23 cellular contexts compared by ENCODE assay signal in the genomic region with DNA sequence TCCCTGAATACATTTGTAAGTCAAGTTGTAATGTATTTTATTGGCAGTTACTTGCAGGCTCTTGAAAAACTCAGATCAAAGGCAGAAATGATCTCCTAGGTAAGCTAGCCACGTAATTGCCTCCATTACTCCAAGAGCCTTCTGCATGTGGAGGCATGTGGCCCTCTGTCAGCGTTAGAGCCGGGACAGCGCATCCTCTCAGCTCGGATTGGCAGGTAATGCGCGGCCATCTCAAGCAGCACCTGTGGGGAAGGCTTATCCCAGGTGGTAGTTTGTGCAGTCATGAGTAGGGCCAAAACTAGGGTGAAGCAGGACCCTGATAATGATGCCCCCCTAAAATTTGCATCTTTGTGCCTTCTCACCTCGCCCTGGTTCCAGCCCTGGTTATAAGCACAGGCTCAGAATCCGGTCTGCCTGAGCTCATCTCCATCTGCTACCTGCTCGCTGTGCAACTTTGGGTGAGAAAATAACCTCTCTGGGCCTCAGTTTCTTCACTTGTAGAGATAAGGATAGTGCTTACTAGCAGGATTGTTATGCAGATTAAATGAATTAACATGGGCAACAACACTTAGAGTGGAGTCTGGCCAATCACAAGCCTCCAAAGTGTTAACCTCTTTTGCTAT.
A peak's percentile ranks its signal among the peaks of the same experiment; 100 is the strongest.
DNase-seq lines count a peak whose midpoint lies in the region; ATAC-seq, FAIRE-seq and TF ChIP-seq lines count a peak whose summit lies in the region.
"Had no signal": no experiment of that assay in that cellular context is flagged by ENCODE, and none has a peak within 500 bp of the region (broad histone marks: within the 10 kb centered on the region; RNA-seq: fewer than 3 reads in every experiment).

No MANE protein-coding gene starts in this region.

- no peaks in the 10 kb centered on the region for H3K36me3 Mint-ChIP-seq in activated CD8-positive, alpha-beta memory T cell treated with anti-CD3 and anti-CD28 coated beads, Interleukin-2, amount 10 ng/mL, durations not matched to agents 7 days and 5 days
- no peaks in the 10 kb centered on the region for H3K36me3 Mint-ChIP-seq in type B pancreatic cell
- H3K36me3 Mint-ChIP-seq: CD8-positive, alpha-beta T cell had no signal

- H3K9me3 ChIP-seq in H1 (ENCODE audit: insufficient read depth in 2 of 2, low read depth in 1 of 2, low read length in 1 of 2) (no peaks in the 10 kb centered on the region), keratinocyte (ENCODE audit: control insufficient read depth, low read depth, low read length) (no peaks in the 10 kb centered on the region), gastrocnemius medialis (no peaks in the 10 kb centered on the region)

- no peaks in the 10 kb centered on the region for H3K79me1 ChIP-seq in H1 (ENCODE audit: low read depth, low read length)

- WGBS in H1 (ENCODE audit: extremely low coverage in 1 of 2, insufficient coverage in 1 of 2, insufficient read length in 1 of 2, insufficient replicate concordance in 2 of 2, low coverage in 1 of 2, low lambda C conversion rate in 2 of 2, missing lambda C conversion rate in 1 of 2), 2 experiments = 88% methylated on average over 10 of the region's 10 CpGs; no CpG with 5 or more reads in 1 of the 2 experiments

- in situ Hi-C loops in gastrocnemius medialis (cut with MboI; ENCODE audit: low sequenced_read_pairs in 4 of 4) = no loop called here

- no peak overlapping the region for H3K4me3 Mint-ChIP-seq in activated CD8-positive, alpha-beta memory T cell treated with anti-CD3 and anti-CD28 coated beads, Interleukin-2, amount 10 ng/mL, durations not matched to agents 7 days and 5 days
- H3K4me3 Mint-ChIP-seq in type B pancreatic cell = no peak overlapping the region
- H3K4me3 Mint-ChIP-seq: CD8-positive, alpha-beta T cell had no signal

- FAIRE-seq in H1 (lab: Jason Lieb, UNC) (no peak), keratinocyte (lab: Jason Lieb, UNC) (no peak)
- FAIRE-seq: GM12891, RCC 7860 had no signal

- no peaks in the 10 kb centered on the region for H3K36me3 ChIP-seq in H1 (ENCODE audit: control insufficient read depth in 2 of 4, insufficient read depth in 4 of 4, low read length in 3 of 4)
- no peaks in the 10 kb centered on the region for H3K36me3 ChIP-seq in keratinocyte (ENCODE audit: control insufficient read depth in 2 of 2, extremely low read depth in 1 of 2, insufficient read depth in 2 of 2, low read length in 2 of 2)
- no peaks in the 10 kb centered on the region for H3K36me3 ChIP-seq in gastrocnemius medialis

- no peak overlapping the region for H3K23ac ChIP-seq in H1 (ENCODE audit: insufficient read length)

- H3K4me1 Mint-ChIP-seq in activated CD8-positive, alpha-beta memory T cell treated with anti-CD3 and anti-CD28 coated beads, Interleukin-2, amount 10 ng/mL, durations not matched to agents 7 days and 5 days = peaks cover 2% of the 10 kb centered on the region
- H3K4me1 Mint-ChIP-seq in type B pancreatic cell (ENCODE audit: unreplicated experiment) = peaks cover 9% of the 10 kb centered on the region

- H3K56ac ChIP-seq in H1 (replicated peaks; ENCODE audit: insufficient read length, low read depth, low read length) = no peak overlapping the region

- no peak overlapping the region for H4K8ac ChIP-seq in H1 (ENCODE audit: extremely low read depth, insufficient read depth, low read length)

- H3K27ac ChIP-seq in H1 (ENCODE audit: low read depth, low read length) (no peak overlapping the region), keratinocyte (ENCODE audit: control insufficient read depth, insufficient read depth, low read length) (no peak overlapping the region), gastrocnemius medialis (no peak overlapping the region)
- H3K27ac ChIP-seq: HL-60 had no signal

- H3K27me3 Mint-ChIP-seq in activated CD8-positive, alpha-beta memory T cell treated with anti-CD3 and anti-CD28 coated beads, Interleukin-2, amount 10 ng/mL, durations not matched to agents 7 days and 5 days = peaks cover 34% of the 10 kb centered on the region
- H3K27me3 Mint-ChIP-seq in type B pancreatic cell = peaks cover 22% of the 10 kb centered on the region

- H3K4me3 ChIP-seq in H1 (ENCODE audit: extremely low read depth in 1 of 4, insufficient read depth in 2 of 4, low read depth in 3 of 4, low read length in 4 of 4) (no peak overlapping the region), keratinocyte (ENCODE audit: control insufficient read depth in 2 of 3, extremely low read depth in 1 of 3, insufficient read depth in 2 of 3, low read depth in 1 of 3, low read length in 3 of 3) (no peak overlapping the region), gastrocnemius medialis (no peak overlapping the region)

- TF ChIP-seq POLR2A in H1 (IDR thresholded peaks at IDR 0.05; ENCODE audit: control extremely low read depth in 1 of 2, low read depth in 2 of 2, low read length in 2 of 2) = no peak
- no peak for TF ChIP-seq POLR2A in gastrocnemius medialis (IDR thresholded peaks at IDR 0.05)

- H3K27me3 ChIP-seq in H1 (replicated peaks in 1 of 4; ENCODE audit: control insufficient read depth in 3 of 4, extremely low read depth in 1 of 4, insufficient read depth in 3 of 4, low read length in 3 of 4) = no peaks in the 10 kb centered on the region
- peaks cover 58% of the 10 kb centered on the region for H3K27me3 ChIP-seq in keratinocyte (ENCODE audit: control insufficient read depth, extremely low read depth, insufficient read depth, low read length)
- H3K27me3 ChIP-seq in gastrocnemius medialis = no peaks in the 10 kb centered on the region

- H2AFZ ChIP-seq in H1 (ENCODE audit: low read length) (no peak overlapping the region), keratinocyte (ENCODE audit: control insufficient read depth, low read length) (no peak overlapping the region)

- no peak for TF ChIP-seq RAD21 in H1 (IDR thresholded peaks at IDR 0.05 in 1 of 2, conservative IDR thresholded peaks at IDR 0.05 in 1 of 2; ENCODE audit: low read depth in 2 of 2, low read length in 2 of 2)

- no peak for ATAC-seq in activated CD8-positive, alpha-beta memory T cell treated with anti-CD3 and anti-CD28 coated beads, Interleukin-2, amount 10 ng/mL, durations not matched to agents 7 days and 5 days
- ATAC-seq in GM19395 (IDR thresholded peaks at IDR 0.05; ENCODE audit: unreplicated experiment) (no peak), gastrocnemius medialis (no peak)
- ATAC-seq: CD8-positive, alpha-beta T cell had no signal

- H3K79me2 ChIP-seq in H1 (ENCODE audit: control insufficient read depth in 1 of 2, insufficient read depth in 2 of 2, low read length in 2 of 2) (no peaks in the 10 kb centered on the region), keratinocyte (ENCODE audit: control insufficient read depth, insufficient read depth, low read length) (no peaks in the 10 kb centered on the region)

- no peak overlapping the region for H3K27ac Mint-ChIP-seq in activated CD8-positive, alpha-beta memory T cell treated with anti-CD3 and anti-CD28 coated beads, Interleukin-2, amount 10 ng/mL, durations not matched to agents 7 days and 5 days
- H3K27ac Mint-ChIP-seq in type B pancreatic cell = no peak overlapping the region
- H3K27ac Mint-ChIP-seq: CD8-positive, alpha-beta T cell had no signal

- no peak overlapping the region for H4K91ac ChIP-seq in H1 (replicated peaks; ENCODE audit: insufficient read length, low read length)

- no peak overlapping the region for H2BK12ac ChIP-seq in H1 (ENCODE audit: low read depth, low read length)

- TF ChIP-seq CTCF in H1 (IDR thresholded peaks at IDR 0.05; ENCODE audit: control extremely low read depth in 1 of 3, insufficient read depth in 1 of 3, low read depth in 1 of 3, low read length in 3 of 3) = no peak
- no peak for TF ChIP-seq CTCF in keratinocyte (optimal IDR thresholded peaks at IDR 0.05 in 1 of 3, IDR thresholded peaks at IDR 0.05 in 1 of 3, conservative IDR thresholded peaks at IDR 0.05 in 1 of 3; ENCODE audit: extremely low read depth in 1 of 3, insufficient read depth in 2 of 3, low read length in 3 of 3)
- no peak for TF ChIP-seq CTCF in type B pancreatic cell (conservative IDR thresholded peaks at IDR 0.05)
- TF ChIP-seq CTCF in gastrocnemius medialis (IDR thresholded peaks at IDR 0.05 in 4 of 5, conservative IDR thresholded peaks at IDR 0.05 in 1 of 5) = no peak

- no peaks in the 10 kb centered on the region for H3K23me2 ChIP-seq in H1 (ENCODE audit: low read depth, low read length)

- intact Hi-C loops in head of caudate nucleus (cut with DNase I) (no loop called here), gastrocnemius medialis (cut with DNase I; ENCODE audit: low total_unique reads) (no loop called here)

- H2BK15ac ChIP-seq in H1 (ENCODE audit: low read length) = no peak overlapping the region; the same call in 1 of the 2 replicates

- DNase-seq in activated CD8-positive, alpha-beta memory T cell treated with anti-CD3 and anti-CD28 coated beads, Interleukin-2, amount 10 ng/mL, durations not matched to agents 7 days and 5 days = peak; percentile 27
- no peak for DNase-seq in activated CD8-positive, alpha-beta memory T cell treated with anti-CD3 and anti-CD28 coated beads, Interleukin-2, amount 50 U/mL, for 4 hours
- peak in 1 of 2 experiments; percentile 45 for DNase-seq in H1 (ENCODE audit: low read depth in 1 of 2, low spot score in 2 of 2)
- DNase-seq in keratinocyte (ENCODE audit: low read depth, low spot score) = peak; percentile 2
- DNase-seq in type B pancreatic cell (ENCODE audit: extremely low spot score, unreplicated experiment) = peak; percentile 39
- no peak for DNase-seq in head of caudate nucleus
- no peak for DNase-seq in gastrocnemius medialis
- DNase-seq: AML-193, C1 segment of cervical spinal cord, Calu3, DMS153, GOT3, IMR-90, NCI-H1105 treated with DMSO at 0.1 percent for 48 hours, NCI-H1694, NCI-H2081, NCI-H446, NCI-H526 had no signal

- CTCF ChIA-PET in activated CD8-positive, alpha-beta memory T cell treated with anti-CD3 and anti-CD28 coated beads, Interleukin-2, amount 10 ng/mL, durations not matched to agents 7 days and 5 days (lab: Charles Lee) = interaction anchor here (0.6 kb wide), 1 partner anchor 314 kb away, joined by 3 read pairs; no protein-coding TSS in a partner anchor
- CTCF ChIA-PET in H1 (lab: Charles Lee; ENCODE audit: partially characterized antibody) = interaction anchor here (0.7 to 1.5 kb wide), 4 partner anchors 11 to 245 kb away, joined by 3 read pairs; no protein-coding TSS in a partner anchor

- no peak overlapping the region for H4K5ac ChIP-seq in H1 (ENCODE audit: insufficient read length, low read depth, low read length)

- H3K9me3 Mint-ChIP-seq in activated CD8-positive, alpha-beta memory T cell treated with anti-CD3 and anti-CD28 coated beads, Interleukin-2, amount 10 ng/mL, durations not matched to agents 7 days and 5 days (ENCODE audit: low read depth) = no peaks in the 10 kb centered on the region
- no peaks in the 10 kb centered on the region for H3K9me3 Mint-ChIP-seq in type B pancreatic cell
- H3K9me3 Mint-ChIP-seq: CD8-positive, alpha-beta T cell had no signal

- H3K9ac ChIP-seq in H1 (replicated peaks in 1 of 4; ENCODE audit: extremely low read depth in 1 of 4, low read depth in 3 of 4, low read length in 3 of 4) (no peak overlapping the region), keratinocyte (ENCODE audit: control insufficient read depth, extremely low read depth, insufficient read depth, low read length) (no peak overlapping the region)

- no peak overlapping the region for H2BK20ac ChIP-seq in H1 (ENCODE audit: low read length)

- no peak overlapping the region for H2BK5ac ChIP-seq in H1 (ENCODE audit: low read depth, low read length)

- dilution Hi-C loops in keratinocyte (cut with MboI; ENCODE audit: extremely low pct_ligation_motif_present, low sequenced_read_pairs) = no loop called here

- H3K4me1 ChIP-seq in H1 (replicated peaks in 1 of 4; ENCODE audit: control insufficient read depth in 3 of 4, insufficient read depth in 4 of 4, low read length in 3 of 4) (peaks cover 0 to 5% (median 0%) of the 10 kb centered on the region in 4 experiments; a peak in 3 of 7 replicates), keratinocyte (ENCODE audit: control insufficient read depth, extremely low read depth, insufficient read depth, low read length) (peaks cover 3% of the 10 kb centered on the region), gastrocnemius medialis (no peaks in the 10 kb centered on the region)

- H4K20me1 ChIP-seq in H1 (replicated peaks in 1 of 2; ENCODE audit: control insufficient read depth in 1 of 2, insufficient read depth in 2 of 2, low read length in 2 of 2) (no peaks in the 10 kb centered on the region), keratinocyte (ENCODE audit: control insufficient read depth, extremely low read depth, insufficient read depth, low read length) (no peaks in the 10 kb centered on the region)

- H3K4ac ChIP-seq in H1 (replicated peaks; ENCODE audit: insufficient read length, low read depth, low read length) = no peak overlapping the region

- H3K9me1 ChIP-seq in keratinocyte (ENCODE audit: control insufficient read depth, extremely low read depth, insufficient read depth, low read length) = no peaks in the 10 kb centered on the region

- POLR2A ChIA-PET in H1 (lab: Charles Lee; ENCODE audit: partially characterized antibody) = no interaction called here

- H3K4me2 ChIP-seq in H1 (ENCODE audit: insufficient read depth in 1 of 2, low read depth in 2 of 2, low read length in 2 of 2) = no peak overlapping the region
- no peak overlapping the region for H3K4me2 ChIP-seq in keratinocyte (ENCODE audit: control insufficient read depth, extremely low read depth, insufficient read depth, low read depth, low read length)

- no peak overlapping the region for H2BK120ac ChIP-seq in H1 (replicated peaks; ENCODE audit: low read depth, low read length)

- no peak overlapping the region for H3K14ac ChIP-seq in H1 (ENCODE audit: insufficient read length)

- TF ChIP-seq EP300 in H1 (IDR thresholded peaks at IDR 0.05; ENCODE audit: borderline replicate concordance in 1 of 2, low read depth in 2 of 2, low read length in 2 of 2) = no peak

- no peak overlapping the region for H3K18ac ChIP-seq in H1 (ENCODE audit: extremely low read depth, low read length)

- no peak overlapping the region for H2AK5ac ChIP-seq in H1 (ENCODE audit: low read depth, low read length)

Comparison
In these comparisons a context has a peak if more than half of its experiments do, and no peak if none do; other contexts are left out.
1. DNase-seq: peak in activated CD8-positive, alpha-beta memory T cell treated with anti-CD3 and anti-CD28 coated beads, Interleukin-2, amount 10 ng/mL, durations not matched to agents 7 days and 5 days (single experiment), keratinocyte (single experiment) and type B pancreatic cell (single experiment); none in activated CD8-positive, alpha-beta memory T cell treated with anti-CD3 and anti-CD28 coated beads, Interleukin-2, amount 50 U/mL, for 4 hours (single experiment), head of caudate nucleus (0 of 42) and gastrocnemius medialis (0 of 2).